In genomic region chr2:215997219-215997618, GRCh38 we compare ENCODE assay signal across 16 cellular contexts. TPM values are rescaled to one million over a fixed set of nuclear protein-coding genes. Genes with fewer than 3 reads are reported as not detected.
DNase-seq lines count a peak whose midpoint lies in the region; ATAC-seq, FAIRE-seq and TF ChIP-seq lines count a peak whose summit lies in the region.
"Had no signal": no experiment of that assay in that cellular context is flagged by ENCODE, and none has a peak within 500 bp of the region (broad histone marks: within the 10 kb centered on the region; RNA-seq: fewer than 3 reads in every experiment).

No MANE protein-coding gene starts in this region.

- no peak for DNase-seq in activated naive CD4-positive, alpha-beta T cell treated with anti-CD3 and anti-CD28 coated beads, Interleukin-2, amount 10 ng/mL, durations not matched to agents 7 days and 5 days
- DNase-seq in activated naive CD4-positive, alpha-beta T cell treated with anti-CD3 and anti-CD28 coated beads for 36 hours = no peak
- DNase-seq in CD4-positive, alpha-beta T cell = no peak
- DNase-seq in WTC11 (ENCODE audit: low spot score) (no peak), natural killer cell (no peak), H54 (ENCODE audit: insufficient read length, low spot score) (no peak)
- no peak for DNase-seq in effector memory CD8-positive, alpha-beta T cell
- DNase-seq: BE2C, Calu3, DMS 273 treated with DMSO at 0.1 percent for 48 hours, GM23248, H7 had no signal

- H3K4me3 Mint-ChIP-seq in activated naive CD4-positive, alpha-beta T cell treated with anti-CD3 and anti-CD28 coated beads, Interleukin-2, amount 10 ng/mL, durations not matched to agents 7 days and 5 days = no peak overlapping the region
- no peak overlapping the region for H3K4me3 Mint-ChIP-seq in activated naive CD4-positive, alpha-beta T cell treated with anti-CD3 and anti-CD28 coated beads for 36 hours
- no peak overlapping the region for H3K4me3 Mint-ChIP-seq in CD4-positive, alpha-beta T cell
- H3K4me3 Mint-ChIP-seq in WTC11 (no peak overlapping the region), natural killer cell (no peak overlapping the region)
- no peak overlapping the region for H3K4me3 Mint-ChIP-seq in effector memory CD8-positive, alpha-beta T cell
- H3K4me3 Mint-ChIP-seq: CD14-positive monocyte had no signal

- peaks cover 13% of the 10 kb centered on the region for H3K4me1 Mint-ChIP-seq in activated naive CD4-positive, alpha-beta T cell treated with anti-CD3 and anti-CD28 coated beads, Interleukin-2, amount 10 ng/mL, durations not matched to agents 7 days and 5 days
- peaks cover 5% of the 10 kb centered on the region for H3K4me1 Mint-ChIP-seq in activated naive CD4-positive, alpha-beta T cell treated with anti-CD3 and anti-CD28 coated beads for 36 hours (ENCODE audit: low read depth)
- peaks cover 10% of the 10 kb centered on the region for H3K4me1 Mint-ChIP-seq in CD4-positive, alpha-beta T cell (ENCODE audit: low read depth)
- peaks cover 25% of the 10 kb centered on the region for H3K4me1 Mint-ChIP-seq in WTC11
- peaks cover 4 to 13% of the 10 kb centered on the region in 2 donors for H3K4me1 Mint-ChIP-seq in natural killer cell
- peaks cover 4% of the 10 kb centered on the region in 2 donors for H3K4me1 Mint-ChIP-seq in effector memory CD8-positive, alpha-beta T cell (ENCODE audit: low read depth in 2 of 2)

- POLR2A ChIA-PET in CD4-positive, alpha-beta T cell (lab: Charles Lee) = no interaction called here
- POLR2A ChIA-PET in WTC11 (lab: Charles Lee) = no interaction called here

- H3K9me3 ChIP-seq in CD4-positive, alpha-beta T cell (ENCODE audit: control insufficient read depth, low read length) = no peaks in the 10 kb centered on the region
- H3K9me3 ChIP-seq: BE2C had no signal

- no peak for TF ChIP-seq POLR2A in H54 (IDR thresholded peaks at IDR 0.05; ENCODE audit: low read depth, low read length)

- peaks cover 2% of the 10 kb centered on the region for H3K9me3 Mint-ChIP-seq in activated naive CD4-positive, alpha-beta T cell treated with anti-CD3 and anti-CD28 coated beads, Interleukin-2, amount 10 ng/mL, durations not matched to agents 7 days and 5 days
- H3K9me3 Mint-ChIP-seq in activated naive CD4-positive, alpha-beta T cell treated with anti-CD3 and anti-CD28 coated beads for 36 hours = no peaks in the 10 kb centered on the region
- no peaks in the 10 kb centered on the region for H3K9me3 Mint-ChIP-seq in CD4-positive, alpha-beta T cell
- H3K9me3 Mint-ChIP-seq in WTC11 (no peaks in the 10 kb centered on the region), natural killer cell (no peaks in the 10 kb centered on the region)
- H3K9me3 Mint-ChIP-seq in effector memory CD8-positive, alpha-beta T cell = no peaks in the 10 kb centered on the region

- FAIRE-seq in H54 (lab: Jason Lieb, UNC) = no peak
- FAIRE-seq: A204.1 had no signal

- H3K36me3 Mint-ChIP-seq in activated naive CD4-positive, alpha-beta T cell treated with anti-CD3 and anti-CD28 coated beads, Interleukin-2, amount 10 ng/mL, durations not matched to agents 7 days and 5 days = peaks cover 40% of the 10 kb centered on the region
- peaks cover 30% of the 10 kb centered on the region for H3K36me3 Mint-ChIP-seq in activated naive CD4-positive, alpha-beta T cell treated with anti-CD3 and anti-CD28 coated beads for 36 hours (ENCODE audit: low read depth)
- H3K36me3 Mint-ChIP-seq in CD4-positive, alpha-beta T cell (ENCODE audit: low read depth) = peaks cover 50% of the 10 kb centered on the region
- peaks cover 32% of the 10 kb centered on the region for H3K36me3 Mint-ChIP-seq in WTC11
- peaks cover 12% of the 10 kb centered on the region for H3K36me3 Mint-ChIP-seq in natural killer cell
- peaks cover 2% of the 10 kb centered on the region for H3K36me3 Mint-ChIP-seq in effector memory CD8-positive, alpha-beta T cell (ENCODE audit: insufficient read depth)

- CTCF ChIA-PET in activated naive CD4-positive, alpha-beta T cell treated with anti-CD3 and anti-CD28 coated beads, Interleukin-2, amount 10 ng/mL, durations not matched to agents 7 days and 5 days (lab: Charles Lee) = interaction anchor here (1.5 kb wide), 1 partner anchor 46 kb away, joined by 3 read pairs; no protein-coding TSS in a partner anchor
- CTCF ChIA-PET in activated naive CD4-positive, alpha-beta T cell treated with anti-CD3 and anti-CD28 coated beads for 36 hours (lab: Charles Lee) = interaction anchor here (0.7 kb wide), 1 partner anchor 8 kb away, joined by 3 read pairs; no protein-coding TSS in a partner anchor
- CTCF ChIA-PET in CD4-positive, alpha-beta T cell (lab: Charles Lee) = interaction anchor here (1.6 to 1.7 kb wide), 2 partner anchors 12 to 26 kb away, joined by 3 to 5 read pairs; no protein-coding TSS in a partner anchor
- CTCF ChIA-PET in WTC11 (lab: Charles Lee) = no interaction called here

- no peak for TF ChIP-seq CTCF in CD4-positive, alpha-beta T cell (IDR thresholded peaks at IDR 0.05)
- TF ChIP-seq CTCF in WTC11 (IDR thresholded peaks at IDR 0.05) (no peak), natural killer cell (IDR thresholded peaks at IDR 0.05) (no peak)

- H3K27ac ChIP-seq in CD4-positive, alpha-beta T cell (ENCODE audit: low read depth, low read length) = no peak overlapping the region
- H3K27ac ChIP-seq: GM23248, HL-60 had no signal

- H3K27ac Mint-ChIP-seq in activated naive CD4-positive, alpha-beta T cell treated with anti-CD3 and anti-CD28 coated beads, Interleukin-2, amount 10 ng/mL, durations not matched to agents 7 days and 5 days = peak overlapping the region; percentile 13
- H3K27ac Mint-ChIP-seq in activated naive CD4-positive, alpha-beta T cell treated with anti-CD3 and anti-CD28 coated beads for 36 hours = no peak overlapping the region
- peak overlapping the region; percentile 12 for H3K27ac Mint-ChIP-seq in CD4-positive, alpha-beta T cell
- H3K27ac Mint-ChIP-seq in WTC11 (peak overlapping the region; percentile 11; the same call in 1 of the 2 replicates), natural killer cell (no peak overlapping the region)
- no peak overlapping the region for H3K27ac Mint-ChIP-seq in effector memory CD8-positive, alpha-beta T cell

- H3K27me3 ChIP-seq in CD4-positive, alpha-beta T cell (ENCODE audit: control insufficient read depth, insufficient read depth, low read length) = no peaks in the 10 kb centered on the region
- H3K27me3 ChIP-seq: BE2C had no signal

- intact Hi-C loops in activated naive CD4-positive, alpha-beta T cell treated with anti-CD3 and anti-CD28 coated beads for 36 hours (cut with micrococcal nuclease) = no loop called here
- intact Hi-C loops in CD4-positive, alpha-beta T cell (cut with DNase I, micrococcal nuclease) = no loop called here
- intact Hi-C loops in natural killer cell (cut with micrococcal nuclease) = no loop called here

- no peak for ATAC-seq in CD4-positive, alpha-beta T cell (ENCODE audit: poor library complexity)
- ATAC-seq in WTC11 (no peak), esophagus mucosa (peak; percentile 90), natural killer cell (no peak)
- no peak for ATAC-seq in effector memory CD8-positive, alpha-beta T cell (replicated peaks)

- no peaks in the 10 kb centered on the region for H3K27me3 Mint-ChIP-seq in activated naive CD4-positive, alpha-beta T cell treated with anti-CD3 and anti-CD28 coated beads, Interleukin-2, amount 10 ng/mL, durations not matched to agents 7 days and 5 days
- H3K27me3 Mint-ChIP-seq in activated naive CD4-positive, alpha-beta T cell treated with anti-CD3 and anti-CD28 coated beads for 36 hours (ENCODE audit: low read depth) = no peaks in the 10 kb centered on the region
- no peaks in the 10 kb centered on the region for H3K27me3 Mint-ChIP-seq in CD4-positive, alpha-beta T cell
- H3K27me3 Mint-ChIP-seq in WTC11 (ENCODE audit: low read depth) (no peaks in the 10 kb centered on the region), natural killer cell (ENCODE audit: low read depth in 2 of 2) (no peaks in the 10 kb centered on the region)
- H3K27me3 Mint-ChIP-seq in effector memory CD8-positive, alpha-beta T cell = no peaks in the 10 kb centered on the region

TF ChIP-seq in WTC11, 78 proteins besides CTCF, POLR2A, EP300 and RAD21 (continues in another document):
- TF ChIP-seq CBFB (CRISPR knock-in tag; IDR thresholded peaks at IDR 0.05; ENCODE audit: low read depth) (no peak), ZNF671 (CRISPR knock-in tag; IDR thresholded peaks at IDR 0.05) (no peak), ZNF281 (CRISPR knock-in tag; IDR thresholded peaks at IDR 0.05) (no peak), SMAD3 (CRISPR knock-in tag; IDR thresholded peaks at IDR 0.05; ENCODE audit: borderline replicate concordance) (no peak)

RNA-seq across cellular contexts. Expression of gene MREG, which starts 16.1 kb away (rescaled TPM):
- total RNA-seq in activated naive CD4-positive, alpha-beta T cell treated with anti-CD3 and anti-CD28 coated beads for 36 hours = 1 to 10 TPM; 3.1 to 3.9 TPM
- 1 to 10 TPM; 1.8 to 2.8 TPM for total RNA-seq in CD4-positive, alpha-beta T cell
- total RNA-seq in WTC11 (2021) (22.4 to 23.8 TPM (median 23.0 TPM) in 3 replicates), esophagus mucosa (61.9 TPM), natural killer cell (1 to 10 TPM; 4.0 to 9.8 (median 6.8) TPM)

Comparison
In these comparisons a context has a peak if more than half of its experiments do, and no peak if none do; other contexts are left out.
1. H3K27ac Mint-ChIP-seq: peak in activated naive CD4-positive, alpha-beta T cell treated with anti-CD3 and anti-CD28 coated beads, Interleukin-2, amount 10 ng/mL, durations not matched to agents 7 days and 5 days (single experiment), CD4-positive, alpha-beta T cell (single experiment) and WTC11 (single experiment); none in activated naive CD4-positive, alpha-beta T cell treated with anti-CD3 and anti-CD28 coated beads for 36 hours (single experiment), natural killer cell (0 of 2) and effector memory CD8-positive, alpha-beta T cell (0 of 2).